Comparison of ENCODE assay signal across 11 cellular contexts in the genomic region with DNA sequence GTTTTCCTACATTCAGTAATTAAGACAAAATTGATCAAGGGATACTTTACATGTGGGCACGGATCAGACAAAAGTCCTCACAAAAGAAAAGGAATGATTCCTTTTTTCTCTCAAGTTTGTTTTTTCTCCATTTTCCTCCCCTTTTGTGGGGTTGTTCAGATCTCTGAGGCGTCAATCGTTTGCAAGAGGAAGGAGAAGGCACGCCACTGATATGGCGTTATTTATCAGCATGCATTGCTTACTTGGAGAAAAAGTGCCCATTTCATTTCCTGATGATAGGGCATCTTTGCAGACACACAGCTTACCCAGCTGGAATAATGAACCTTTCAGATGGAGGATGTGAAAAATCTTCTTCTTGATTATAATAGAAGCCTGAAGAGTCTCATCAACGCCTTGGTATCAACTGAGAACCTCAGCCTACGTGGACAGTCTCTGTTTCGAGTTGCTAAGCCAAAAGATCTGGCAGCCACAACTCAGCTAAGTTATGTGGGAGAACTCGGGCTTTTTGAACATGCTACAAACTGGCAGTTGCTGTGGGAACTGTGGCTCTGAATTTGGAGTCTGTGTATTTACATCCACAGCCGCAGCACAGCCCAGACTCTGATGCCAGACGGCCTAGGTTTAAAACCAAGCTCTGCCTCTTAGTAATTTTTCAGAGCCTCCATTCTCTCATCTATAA. TPM values are rescaled to one million over a fixed set of nuclear protein-coding genes. Genes with fewer than 3 reads are reported as not detected.
DNase-seq lines count a peak whose midpoint lies in the region; ATAC-seq and TF ChIP-seq lines count a peak whose summit lies in the region.
"Had no signal": no experiment of that assay in that cellular context is flagged by ENCODE, and none has a peak within 500 bp of the region (broad histone marks: within the 10 kb centered on the region; RNA-seq: fewer than 3 reads in every experiment).

No MANE protein-coding gene starts in this region.

- no peaks in the 10 kb centered on the region for H3K27me3 Mint-ChIP-seq in CD14-positive monocyte (ENCODE audit: low read depth in 3 of 3)
- no peaks in the 10 kb centered on the region for H3K27me3 Mint-ChIP-seq in IgD-negative memory B cell
- H3K27me3 Mint-ChIP-seq in activated T-helper 17 cell treated with anti-CD3 and anti-CD28 coated beads, Interleukin-2, amount 50 U/mL, for 72 hours, result no peaks in the 10 kb centered on the region
- no peaks in the 10 kb centered on the region for H3K27me3 Mint-ChIP-seq in naive thymus-derived CD8-positive, alpha-beta T cell

- H3K27ac Mint-ChIP-seq in CD14-positive monocyte, result peak overlapping the region in 4 of 7 donors; percentile 36 to 69 (median 52)
- H3K27ac Mint-ChIP-seq in IgD-negative memory B cell, result peak overlapping the region; percentile 59 to 77 (median 76)
- peak overlapping the region; percentile 89 for H3K27ac Mint-ChIP-seq in activated T-helper 17 cell treated with anti-CD3 and anti-CD28 coated beads, Interleukin-2, amount 50 U/mL, for 72 hours
- peak overlapping the region; percentile 87 to 99 (median 95) for H3K27ac Mint-ChIP-seq in naive thymus-derived CD8-positive, alpha-beta T cell

- H3K4me1 Mint-ChIP-seq in CD14-positive monocyte (peaks cover 62% of the 10 kb centered on the region), IgD-negative memory B cell (peaks cover 55 to 66% (median 61%) of the 10 kb centered on the region in 3 donors)
- H3K4me1 Mint-ChIP-seq in activated T-helper 17 cell treated with anti-CD3 and anti-CD28 coated beads, Interleukin-2, amount 50 U/mL, for 72 hours, result peaks cover 57% of the 10 kb centered on the region
- peaks cover 48 to 96% (median 92%) of the 10 kb centered on the region in 4 donors for H3K4me1 Mint-ChIP-seq in naive thymus-derived CD8-positive, alpha-beta T cell

- H3K9me3 Mint-ChIP-seq in CD14-positive monocyte (peaks cover 0 to 3% (median 2%) of the 10 kb centered on the region in 7 donors), IgD-negative memory B cell (peaks cover 0 to 2% (median 0%) of the 10 kb centered on the region in 3 donors)
- peaks cover 7% of the 10 kb centered on the region for H3K9me3 Mint-ChIP-seq in activated T-helper 17 cell treated with anti-CD3 and anti-CD28 coated beads, Interleukin-2, amount 50 U/mL, for 72 hours
- peaks cover 0 to 6% (median 0%) of the 10 kb centered on the region in 9 donors for H3K9me3 Mint-ChIP-seq in naive thymus-derived CD8-positive, alpha-beta T cell

- H3K4me3 Mint-ChIP-seq in CD14-positive monocyte (no peak overlapping the region), IgD-negative memory B cell (peak overlapping the region in 3 of 4 donors; percentile 8 to 62 (median 19))
- H3K4me3 Mint-ChIP-seq in activated T-helper 17 cell treated with anti-CD3 and anti-CD28 coated beads, Interleukin-2, amount 50 U/mL, for 72 hours, result peak overlapping the region; percentile 82
- peak overlapping the region; percentile 29 to 76 (median 70) for H3K4me3 Mint-ChIP-seq in naive thymus-derived CD8-positive, alpha-beta T cell

- H3K36me3 Mint-ChIP-seq in CD14-positive monocyte (peaks cover 74 to 88% of the 10 kb centered on the region in 2 donors), IgD-negative memory B cell (peaks cover 15% of the 10 kb centered on the region)
- peaks cover 69% of the 10 kb centered on the region for H3K36me3 Mint-ChIP-seq in activated T-helper 17 cell treated with anti-CD3 and anti-CD28 coated beads, Interleukin-2, amount 50 U/mL, for 72 hours (ENCODE audit: low read depth)
- peaks cover 16 to 92% (median 45%) of the 10 kb centered on the region in 3 donors for H3K36me3 Mint-ChIP-seq in naive thymus-derived CD8-positive, alpha-beta T cell

- peak; percentile 85 for ATAC-seq in activated T-helper 17 cell treated with anti-CD3 and anti-CD28 coated beads, Interleukin-2, amount 50 U/mL, for 72 hours (replicated peaks)
- ATAC-seq in naive thymus-derived CD8-positive, alpha-beta T cell, result peak; percentile 60 to 87
- no peak for ATAC-seq in GM19455 (IDR thresholded peaks at IDR 0.05; ENCODE audit: unreplicated experiment)

- POLR2A ChIA-PET in naive thymus-derived CD8-positive, alpha-beta T cell (lab: Charles Lee), result interaction anchor here (1.0 to 4.7 kb wide), 10 partner anchors 11 to 92 kb away, joined by 3 to 62 read pairs (median 10); a partner anchor contains a TSS

- TF ChIP-seq CTCF in CD14-positive monocyte (IDR thresholded peaks at IDR 0.05), result no peak

- DNase-seq in CD14-positive monocyte (ENCODE audit: low spot score), result no peak
- peak in 7 of 10 donors; percentile 15 to 76 (median 56) for DNase-seq in naive thymus-derived CD8-positive, alpha-beta T cell
- no peak for DNase-seq in UCSD-AML1 (lab: John Stamatoyannopoulos, UW; ENCODE audit: unreplicated experiment)
- DNase-seq in EL, result no peak
- no peak for DNase-seq in cerebellum (ENCODE audit: low spot score)
- DNase-seq: Caco-2, NCI-H1436, SHP77 had no signal

- intact Hi-C loops in CD14-positive monocyte (cut with micrococcal nuclease), result no loop called here

RNA-seq across cellular contexts. Expression of a gene that starts 36.0 kb away (rescaled TPM):
- polyA plus RNA-seq in CD14-positive monocyte (100 to 1,000 TPM; 154 to 179 TPM), IgD-negative memory B cell (561 TPM)
- total RNA-seq in activated T-helper 17 cell treated with anti-CD3 and anti-CD28 coated beads, Interleukin-2, amount 50 U/mL, for 72 hours, result 100 to 1,000 TPM in 1 of 2 donors, 10 to 100 TPM in 1; 47.5 to 113 TPM
- total RNA-seq in naive thymus-derived CD8-positive, alpha-beta T cell, result 100 to 1,000 TPM; 511 to 531 TPM
- 100 to 1,000 TPM; 413 to 542 (median 468) TPM for polyA plus RNA-seq in naive thymus-derived CD8-positive, alpha-beta T cell
- total RNA-seq in cerebellum, result 34.9 TPM

Comparison
In these comparisons a context has a peak if more than half of its experiments do, and no peak if none do; other contexts are left out.
1. DNase-seq: peak in naive thymus-derived CD8-positive, alpha-beta T cell (7 of 10); none in CD14-positive monocyte (single experiment), UCSD-AML1 (single experiment), EL (single experiment) and cerebellum (single experiment).
2. H3K4me3 Mint-ChIP-seq: peak in IgD-negative memory B cell (3 of 4), activated T-helper 17 cell treated with anti-CD3 and anti-CD28 coated beads, Interleukin-2, amount 50 U/mL, for 72 hours (single experiment) and naive thymus-derived CD8-positive, alpha-beta T cell (10 of 10); none in CD14-positive monocyte (0 of 2).
3. RNA of a gene that starts 36.0 kb away (total RNA-seq): 511 to 531 TPM in naive thymus-derived CD8-positive, alpha-beta T cell; 47.5 to 113 TPM in activated T-helper 17 cell treated with anti-CD3 and anti-CD28 coated beads, Interleukin-2, amount 50 U/mL, for 72 hours and 34.9 TPM in cerebellum (single experiment); every median in the first group is over 4 times any median in the second.
4. Peak in every context shown above with its lines, with median percentiles within 50 percentile points of each other: H3K27ac Mint-ChIP-seq.